In genomic region chr3:157113832-157114505, GRCh38 we compare ENCODE assay signal across 10 cellular contexts. TPM values are rescaled to one million over a fixed set of nuclear protein-coding genes. Genes with fewer than 3 reads are reported as not detected.
DNase-seq lines count a peak whose midpoint lies in the region; ATAC-seq and TF ChIP-seq lines count a peak whose summit lies in the region.
"Had no signal": no experiment of that assay in that cellular context is flagged by ENCODE, and none has a peak within 500 bp of the region (broad histone marks: within the 10 kb centered on the region; RNA-seq: fewer than 3 reads in every experiment).

No MANE protein-coding gene starts in this region.

- CTCF ChIA-PET in activated CD8-positive, alpha-beta T cell treated with anti-CD3 and anti-CD28 coated beads for 36 hours (lab: Charles Lee), result interaction anchor here (0.6 to 8.4 kb wide), 7 partner anchors 9 to 32 kb away, joined by 3 to 53 read pairs (median 5); no protein-coding TSS in a partner anchor
- CTCF ChIA-PET in activated CD8-positive, alpha-beta T cell treated with anti-CD3 and anti-CD28 coated beads, Interleukin-2, amount 10 ng/mL, durations not matched to agents 7 days and 5 days (lab: Charles Lee), result interaction anchor here (1.5 to 3.9 kb wide), 8 partner anchors 12 to 32 kb away, joined by 4 to 26 read pairs (median 6); no protein-coding TSS in a partner anchor

- H3K9me3 Mint-ChIP-seq in activated CD8-positive, alpha-beta T cell treated with anti-CD3 and anti-CD28 coated beads for 36 hours, result no peaks in the 10 kb centered on the region
- H3K9me3 Mint-ChIP-seq in activated CD8-positive, alpha-beta T cell treated with anti-CD3 and anti-CD28 coated beads, Interleukin-2, amount 10 ng/mL, durations not matched to agents 7 days and 5 days (ENCODE audit: insufficient read depth), result no peaks in the 10 kb centered on the region
- no peaks in the 10 kb centered on the region for H3K9me3 Mint-ChIP-seq in neural progenitor cell

- no peak overlapping the region for H2AFZ ChIP-seq in neural progenitor cell (replicated peaks)

- POLR2A ChIA-PET in activated CD8-positive, alpha-beta T cell treated with anti-CD3 and anti-CD28 coated beads for 36 hours (lab: Charles Lee), result interaction anchor here (2.1 kb wide), 1 partner anchor 25 kb away, joined by 5 read pairs; no protein-coding TSS in a partner anchor
- POLR2A ChIA-PET in activated CD8-positive, alpha-beta T cell treated with anti-CD3 and anti-CD28 coated beads, Interleukin-2, amount 10 ng/mL, durations not matched to agents 7 days and 5 days (lab: Charles Lee), result no interaction called here

- peaks cover 38% of the 10 kb centered on the region for H3K4me1 ChIP-seq in neural progenitor cell

- H3K4me1 Mint-ChIP-seq in activated CD8-positive, alpha-beta T cell treated with anti-CD3 and anti-CD28 coated beads for 36 hours (ENCODE audit: low read depth), result peaks cover 9% of the 10 kb centered on the region
- H3K4me1 Mint-ChIP-seq in activated CD8-positive, alpha-beta T cell treated with anti-CD3 and anti-CD28 coated beads, Interleukin-2, amount 10 ng/mL, durations not matched to agents 7 days and 5 days (ENCODE audit: low read depth), result peaks cover 8% of the 10 kb centered on the region
- H3K4me1 Mint-ChIP-seq in neural progenitor cell, result peaks cover 50% of the 10 kb centered on the region

- peaks cover 6% of the 10 kb centered on the region for H4K20me1 ChIP-seq in neural progenitor cell (ENCODE audit: low read depth)

- no peaks in the 10 kb centered on the region for H3K9me3 ChIP-seq in neural progenitor cell (ENCODE audit: low read depth)

- no peaks in the 10 kb centered on the region for H3K79me2 ChIP-seq in neural progenitor cell (ENCODE audit: low read depth)

- H3K27me3 ChIP-seq in neural progenitor cell, result peaks cover 16% of the 10 kb centered on the region

- no peak overlapping the region for H3K4me3 ChIP-seq in WI38 (ENCODE audit: low read depth, low read length)
- no peak overlapping the region for H3K4me3 ChIP-seq in neural progenitor cell
- H3K4me3 ChIP-seq: lung had no signal

- no peaks in the 10 kb centered on the region for H3K36me3 ChIP-seq in neural progenitor cell

- H3K27me3 Mint-ChIP-seq in activated CD8-positive, alpha-beta T cell treated with anti-CD3 and anti-CD28 coated beads for 36 hours, result no peaks in the 10 kb centered on the region
- peaks cover 3% of the 10 kb centered on the region for H3K27me3 Mint-ChIP-seq in activated CD8-positive, alpha-beta T cell treated with anti-CD3 and anti-CD28 coated beads, Interleukin-2, amount 10 ng/mL, durations not matched to agents 7 days and 5 days (ENCODE audit: low read depth)
- H3K27me3 Mint-ChIP-seq in neural progenitor cell (ENCODE audit: insufficient read depth, low read depth), result peaks cover 3% of the 10 kb centered on the region

- H3F3A ChIP-seq in neural progenitor cell (ENCODE audit: low read depth), result peaks cover 17% of the 10 kb centered on the region

- peak; percentile 86 for ATAC-seq in activated CD8-positive, alpha-beta T cell treated with anti-CD3 and anti-CD28 coated beads for 36 hours
- ATAC-seq in activated CD8-positive, alpha-beta T cell treated with anti-CD3 and anti-CD28 coated beads, Interleukin-2, amount 10 ng/mL, durations not matched to agents 7 days and 5 days, result no peak
- ATAC-seq in HG03354 (IDR thresholded peaks at IDR 0.05; ENCODE audit: poor library complexity, severe bottlenecking, unreplicated experiment) (peak; percentile 56), HG03432 (IDR thresholded peaks at IDR 0.05; ENCODE audit: unreplicated experiment) (no peak), GM18517 (IDR thresholded peaks at IDR 0.05; ENCODE audit: unreplicated experiment) (no peak)

- H3K4me2 ChIP-seq in neural progenitor cell, result no peak overlapping the region

- H3K36me3 Mint-ChIP-seq in activated CD8-positive, alpha-beta T cell treated with anti-CD3 and anti-CD28 coated beads for 36 hours (ENCODE audit: low read depth), result no peaks in the 10 kb centered on the region
- H3K36me3 Mint-ChIP-seq in activated CD8-positive, alpha-beta T cell treated with anti-CD3 and anti-CD28 coated beads, Interleukin-2, amount 10 ng/mL, durations not matched to agents 7 days and 5 days (ENCODE audit: low read depth), result no peaks in the 10 kb centered on the region
- no peaks in the 10 kb centered on the region for H3K36me3 Mint-ChIP-seq in neural progenitor cell

- no peak overlapping the region for H3K4me3 Mint-ChIP-seq in activated CD8-positive, alpha-beta T cell treated with anti-CD3 and anti-CD28 coated beads for 36 hours
- no peak overlapping the region for H3K4me3 Mint-ChIP-seq in activated CD8-positive, alpha-beta T cell treated with anti-CD3 and anti-CD28 coated beads, Interleukin-2, amount 10 ng/mL, durations not matched to agents 7 days and 5 days
- no peak overlapping the region for H3K4me3 Mint-ChIP-seq in neural progenitor cell

- intact Hi-C loops in activated CD8-positive, alpha-beta T cell treated with anti-CD3 and anti-CD28 coated beads for 36 hours (cut with micrococcal nuclease), result no loop called here

- TF ChIP-seq CTCF in activated CD8-positive, alpha-beta T cell treated with anti-CD3 and anti-CD28 coated beads for 36 hours (IDR thresholded peaks at IDR 0.05), result peak; percentile 14
- TF ChIP-seq CTCF in WI38 (IDR thresholded peaks at IDR 0.05; ENCODE audit: low read depth, low read length), result 0 out of 2 replicates have a peak, but pooled peaks have one; percentile 8
- peak; percentile 34 for TF ChIP-seq CTCF in neural progenitor cell (IDR thresholded peaks at IDR 0.05)

- H3K27ac Mint-ChIP-seq in activated CD8-positive, alpha-beta T cell treated with anti-CD3 and anti-CD28 coated beads for 36 hours, result no peak overlapping the region
- no peak overlapping the region for H3K27ac Mint-ChIP-seq in activated CD8-positive, alpha-beta T cell treated with anti-CD3 and anti-CD28 coated beads, Interleukin-2, amount 10 ng/mL, durations not matched to agents 7 days and 5 days
- no peak overlapping the region for H3K27ac Mint-ChIP-seq in neural progenitor cell

- DNase-seq in activated CD8-positive, alpha-beta T cell treated with anti-CD3 and anti-CD28 coated beads for 36 hours, result peak; percentile 30
- DNase-seq in activated CD8-positive, alpha-beta T cell treated with anti-CD3 and anti-CD28 coated beads, Interleukin-2, amount 10 ng/mL, durations not matched to agents 7 days and 5 days, result no peak
- DNase-seq in neural progenitor cell (ENCODE audit: low spot score) (no peak), islet precursor cell (no peak)
- DNase-seq: EL had no signal

- H3K9ac ChIP-seq in neural progenitor cell, result no peak overlapping the region

- no peak overlapping the region for H3K27ac ChIP-seq in neural progenitor cell

RNA-seq across cellular contexts. Expression of gene CCNL1, which starts 46.0 kb away (rescaled TPM):
- 100 to 1,000 TPM; 180 to 191 TPM for total RNA-seq in activated CD8-positive, alpha-beta T cell treated with anti-CD3 and anti-CD28 coated beads for 36 hours
- 100 to 1,000 TPM; 257 TPM for total RNA-seq in activated CD8-positive, alpha-beta T cell treated with anti-CD3 and anti-CD28 coated beads, Interleukin-2, amount 10 ng/mL, durations not matched to agents 7 days and 5 days
- total RNA-seq in neural progenitor cell (ENCODE audit: low replicate concordance), result 154 and 214 TPM in 2 replicates

Comparison
In these comparisons a context has a peak if more than half of its experiments do, and no peak if none do; other contexts are left out.
1. ATAC-seq: peak in activated CD8-positive, alpha-beta T cell treated with anti-CD3 and anti-CD28 coated beads for 36 hours (single experiment) and HG03354 (single experiment); none in activated CD8-positive, alpha-beta T cell treated with anti-CD3 and anti-CD28 coated beads, Interleukin-2, amount 10 ng/mL, durations not matched to agents 7 days and 5 days (single experiment), HG03432 (single experiment) and GM18517 (single experiment).
2. Peak in every context shown above with its lines, with median percentiles within 50 percentile points of each other: CTCF ChIP-seq.